12 cellular contexts compared by ENCODE assay signal in the genomic region with DNA sequence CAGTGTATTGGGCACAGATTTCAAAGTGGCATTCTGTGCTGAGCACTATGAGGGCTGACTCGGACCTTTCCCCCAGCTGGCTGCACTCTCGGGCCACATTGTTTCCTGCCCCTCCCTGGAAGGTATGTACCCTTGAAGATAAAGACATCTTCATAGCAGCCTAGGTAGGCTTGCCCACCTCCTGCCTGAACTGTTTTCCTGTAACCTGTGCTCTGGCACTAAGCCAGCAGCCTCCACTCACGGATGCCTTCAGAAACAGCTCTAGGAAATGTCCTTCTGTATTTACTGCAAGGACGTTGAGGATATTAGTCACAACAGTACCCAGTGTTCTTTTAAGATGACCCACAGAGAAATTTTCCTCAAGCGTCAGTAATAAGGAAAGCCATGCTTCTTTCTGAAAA. TPM values are rescaled to one million over a fixed set of nuclear protein-coding genes. Genes with fewer than 3 reads are reported as not detected.
DNase-seq lines count a peak whose midpoint lies in the region; ATAC-seq, FAIRE-seq and TF ChIP-seq lines count a peak whose summit lies in the region.
"Had no signal": no experiment of that assay in that cellular context is flagged by ENCODE, and none has a peak within 500 bp of the region (broad histone marks: within the 10 kb centered on the region; RNA-seq: fewer than 3 reads in every experiment).

No MANE protein-coding gene starts in this region.

- SMC1A ChIA-PET in GM12878 (lab: Charles Lee; ENCODE audit: uncharacterized antibody, unreplicated experiment): interaction anchor here (0.6 to 1.4 kb wide), 4 partner anchors 44 to 807 kb away, joined by 3 read pairs; no protein-coding TSS in a partner anchor

- no peak overlapping the region for H3K9ac ChIP-seq in GM12878 (ENCODE audit: control insufficient read depth, insufficient read depth, low read length)

- TF ChIP-seq CTCF in A549 (IDR thresholded peaks at IDR 0.05) (no peak), GM12878 (IDR thresholded peaks at IDR 0.05 in 2 of 3, conservative IDR thresholded peaks at IDR 0.05 in 1 of 3; ENCODE audit: control insufficient read depth in 2 of 3, extremely low read depth in 1 of 3, insufficient read depth in 1 of 3, low read depth in 3 of 3, low read length in 3 of 3) (no peak)

- 57% methylated on average over 5 of the region's 5 CpGs for WGBS in A549 (ENCODE audit: missing lambda C conversion rate)
- 27% methylated on average over 5 of the region's 5 CpGs for WGBS in GM12878 (ENCODE audit: insufficient coverage, insufficient replicate concordance, low lambda C conversion rate, missing lambda C conversion rate)

- CTCF ChIA-PET in A549 (lab: Yijun Ruan, JAX) (no interaction called here), GM12878 (lab: Yijun Ruan, JAX) (no interaction called here)

- FAIRE-seq in A549 (lab: Jason Lieb, UNC) (no peak), GM12878 (lab: Jason Lieb, UNC) (no peak)
- FAIRE-seq: keratinocyte had no signal

- H3K9me3 ChIP-seq in A549: no peaks in the 10 kb centered on the region
- H3K9me3 ChIP-seq in GM12878 (replicated peaks; ENCODE audit: control insufficient read depth, insufficient read depth, low read length): no peaks in the 10 kb centered on the region

- peak overlapping the region; percentile 38; the same call in 1 of the 3 replicates for H3K4me2 ChIP-seq in A549
- no peak overlapping the region; the same call in 1 of the 2 replicates for H3K4me2 ChIP-seq in GM12878 (ENCODE audit: control insufficient read depth, insufficient read depth)

- H4K20me1 ChIP-seq in GM12878 (ENCODE audit: control insufficient read depth, insufficient read depth): no peaks in the 10 kb centered on the region

- no peak overlapping the region for H2AFZ ChIP-seq in GM12878 (ENCODE audit: control insufficient read depth, low read depth, low read length)

- no peak for TF ChIP-seq EP300 in A549 (IDR thresholded peaks at IDR 0.05)
- no peak for TF ChIP-seq EP300 in GM12878 (IDR thresholded peaks at IDR 0.05; ENCODE audit: borderline replicate concordance in 1 of 2, control insufficient read depth in 1 of 2, low read depth in 2 of 2, low read length in 2 of 2)

- BruUV-seq in GM12878 (replicated peaks; lab: Mats Ljungman, UMichigan): no TSS peak

- in situ Hi-C loops in GM12878 (cut with MboI): loop anchor here (5.0 to 10.0 kb wide), 3 partner anchors 82 to 725 kb away; a partner anchor contains a TSS

- H3K27me3 ChIP-seq in GM12878 (replicated peaks in 1 of 2; ENCODE audit: control insufficient read depth in 2 of 2, insufficient read depth in 2 of 2, low read length in 1 of 2): no peaks in the 10 kb centered on the region

- H3K36me3 ChIP-seq in GM12878 (ENCODE audit: control insufficient read depth in 2 of 2, insufficient read depth in 2 of 2, low read length in 1 of 2): peaks cover 3 to 5% of the 10 kb centered on the region in 2 experiments; a peak in 3 of 4 replicates

- ATAC-seq in A549 (no peak), GM12878 (no peak), GM19452 (IDR thresholded peaks at IDR 0.05; ENCODE audit: unreplicated experiment) (no peak)

- TF ChIP-seq RAD21 in A549 (conservative IDR thresholded peaks at IDR 0.05 in 1 of 2, IDR thresholded peaks at IDR 0.05 in 1 of 2): no peak
- TF ChIP-seq RAD21 in GM12878 (IDR thresholded peaks at IDR 0.05; ENCODE audit: insufficient read depth, low read depth, low read length): no peak

- RAD21 ChIA-PET in GM12878 (lab: Charles Lee; ENCODE audit: unreplicated experiment): no interaction called here

- H3K79me2 ChIP-seq in GM12878 (ENCODE audit: control insufficient read depth, insufficient read depth, low read length): no peaks in the 10 kb centered on the region

- no peak for DNase-seq in A549 (ENCODE audit: low read depth in 1 of 2, low spot score in 1 of 2)
- DNase-seq in HPDE6-E6E7 (ENCODE audit: extremely low spot score): peak; percentile 58
- no peak for DNase-seq in GM12878 (ENCODE audit: low read depth, low spot score)
- peak; percentile 82 for DNase-seq in kidney tubule cell (ENCODE audit: low spot score)
- no peak for DNase-seq in NCI-H446 treated with DMSO at 0.1 percent for 48 hours (lab: John Stamatoyannopoulos, UW)
- DNase-seq in NCI-H510A treated with DMSO at 0.1 percent for 48 hours (lab: John Stamatoyannopoulos, UW): no peak
- DNase-seq in SIG-M5 treated with dmso at 0.1 percent for 504 hours (lab: John Stamatoyannopoulos, UW; ENCODE audit: unreplicated experiment): no peak
- DNase-seq: central memory CD4-positive, alpha-beta T cell; DMS79; NCI-H1694 treated with DMSO at 0.1 percent for 48 hours had no signal

- peak overlapping the region in 1 of 2 experiments; percentile 14; a peak in 1 of 6 replicates for H3K27ac ChIP-seq in A549
- H3K27ac ChIP-seq in GM12878 (ENCODE audit: control insufficient read depth, insufficient read depth): peak overlapping the region; percentile 4; the same call in 1 of the 2 replicates

- no peak for TF ChIP-seq POLR2A in A549 (IDR thresholded peaks at IDR 0.05; ENCODE audit: low read length)
- no peak for TF ChIP-seq POLR2A in GM12878 (IDR thresholded peaks at IDR 0.05; ENCODE audit: low read depth, low read length)

- H3K4me1 ChIP-seq in A549: peaks cover 65% of the 10 kb centered on the region
- H3K4me1 ChIP-seq in GM12878 (ENCODE audit: control insufficient read depth, insufficient read depth, low read length): peaks cover 33% of the 10 kb centered on the region

- intact Hi-C loops in GM12878 (cut with micrococcal nuclease; ENCODE audit: unreplicated experiment): loop anchor here (1.0 to 10.0 kb wide), 5 partner anchors 68 to 425 kb away; no protein-coding TSS in a partner anchor

- POLR2A ChIA-PET in A549 (lab: Yijun Ruan, JAX) (no interaction called here), GM12878 (lab: Charles Lee) (no interaction called here)

- H3K4me3 ChIP-seq in A549: no peak overlapping the region
- H3K4me3 ChIP-seq in GM12878: no peak overlapping the region

TF ChIP-seq in GM12878, 131 proteins besides CTCF, POLR2A, EP300 and RAD21 (continues in another document):
- TF ChIP-seq ASH2L (IDR thresholded peaks at IDR 0.05; ENCODE audit: borderline replicate concordance, low read depth) (no peak), BMI1 (IDR thresholded peaks at IDR 0.05; ENCODE audit: borderline replicate concordance) (no peak), ZNF24 (IDR thresholded peaks at IDR 0.05) (no peak), MYC (IDR thresholded peaks at IDR 0.05; ENCODE audit: insufficient read depth, insufficient read length, insufficient replicate concordance, low read length, severe bottlenecking) (no peak), RFX5 (IDR thresholded peaks at IDR 0.05; ENCODE audit: low read depth, low read length) (no peak), HDAC2 (IDR thresholded peaks at IDR 0.05) (no peak), TAF1 (IDR thresholded peaks at IDR 0.05; ENCODE audit: borderline replicate concordance, low read depth, low read length) (no peak), TBL1XR1 (IDR thresholded peaks at IDR 0.05; ENCODE audit: low read depth, low read length) (no peak)

RNA-seq across cellular contexts. Expression of a gene that starts 43.7 kb away (rescaled TPM):
- polyA plus RNA-seq in A549 (2011; rRNA removed): 27.9 and 30.6 TPM in 2 replicates
- polyA plus RNA-seq in A549 (2012; cell fraction: cytosol; rRNA removed): 19.5 and 23.1 TPM in 2 replicates
- 21.4 and 25.4 TPM in 2 replicates for polyA plus RNA-seq in A549 (2012; cell fraction: nucleus; rRNA removed)
- polyA plus RNA-seq in A549 (2017; fragmentation: RNase III; extraction: RNeasy Plus Mini Kit Qiagen cat#74134 plus additional on column Dnase treatment): 19.6 to 20.6 TPM (median 20.0 TPM) in 3 replicates
- 39.8 and 40.6 TPM in 2 replicates for polyA minus RNA-seq in A549 (2011; rRNA and poly(A)+ RNA removed)
- total RNA-seq in GM12878 (2013; cell fraction: nucleolus; rRNA removed): 85.3 and 87.8 TPM in 2 replicates
- total RNA-seq in GM12878 (2014; rRNA removed): 24.1 and 26.9 TPM in 2 replicates
- total RNA-seq in GM12878 (2014; rRNA removed; fragmentation: Illumina TruSeq; extraction: Trizol): 25.2 and 26.7 TPM in 2 replicates
- 25.6 and 27.2 TPM in 2 replicates for total RNA-seq in GM12878 (2021)
- 10.7 TPM for polyA plus RNA-seq in GM12878 (2011; ENCODE audit: low read depth)
- polyA plus RNA-seq in GM12878 (2011; rRNA removed): 23.1 and 24.0 TPM in 2 replicates
- 18.7 and 22.2 TPM in 2 replicates for polyA plus RNA-seq in GM12878 (2011; cell fraction: cytosol; rRNA removed)
- polyA plus RNA-seq in GM12878 (2011; cell fraction: nucleus; rRNA removed): 17.7 and 18.8 TPM in 2 replicates
- polyA plus RNA-seq in GM12878 (2012): 13.3 and 15.3 TPM in 2 replicates
- polyA plus RNA-seq in GM12878 (2014; fragmentation: Illumina TruSeq; extraction: Trizol): 22.2 and 25.8 TPM in 2 replicates
- 1 to 10 TPM; 5.3 to 5.5 TPM for polyA plus RNA-seq in GM12878 (2014; fragmentation: Nextera tagmentation; extraction: Ambion mirVana)
- polyA plus RNA-seq in GM12878 (2014; rRNA removed): 18.1 and 19.8 TPM in 2 replicates
- polyA plus RNA-seq in GM12878 (2016; fragmentation: Nextera tagmentation; extraction: Ambion mirVana): 10 to 100 TPM; 39.8 to 44.6 TPM
- 57.0 and 60.1 TPM in 2 replicates for polyA minus RNA-seq in GM12878 (2011; rRNA and poly(A)+ RNA removed)
- 11.9 and 15.2 TPM in 2 replicates for polyA minus RNA-seq in GM12878 (2011; cell fraction: cytosol; rRNA and poly(A)+ RNA removed)
- polyA minus RNA-seq in GM12878 (2011; cell fraction: nucleus; rRNA and poly(A)+ RNA removed): 33.5 and 42.4 TPM in 2 replicates

RNA-seq across cellular contexts. Expression of a gene that starts 43.9 kb away (rescaled TPM):
- polyA plus RNA-seq in A549 (2011; rRNA removed) (26.7 and 28.4 TPM in 2 replicates), A549 (2017; fragmentation: RNase III; extraction: RNeasy Plus Mini Kit Qiagen cat#74134 plus additional on column Dnase treatment) (16.1 to 17.1 TPM (median 16.4 TPM) in 3 replicates), GM12878 (2011; rRNA removed) (37.1 and 44.4 TPM in 2 replicates), GM12878 (2014; fragmentation: Illumina TruSeq; extraction: Trizol) (40.2 and 50.9 TPM in 2 replicates), GM12878 (2014; fragmentation: Nextera tagmentation; extraction: Ambion mirVana) (10 to 100 TPM in 1 of 2 experiments, 1 to 10 TPM in 1; 5.2 to 10.7 TPM), GM12878 (2014; rRNA removed) (29.6 and 29.7 TPM in 2 replicates), GM12878 (2016; fragmentation: Nextera tagmentation; extraction: Ambion mirVana) (10 to 100 TPM; 30.3 to 30.4 TPM)
- polyA plus RNA-seq in A549 (2012; cell fraction: cytosol; rRNA removed): 9.2 and 11.5 TPM in 2 replicates
- 14.9 and 28.4 TPM in 2 replicates for polyA plus RNA-seq in A549 (2012; cell fraction: nucleus; rRNA removed)
- 19.8 and 22.9 TPM in 2 replicates for polyA minus RNA-seq in A549 (2011; rRNA and poly(A)+ RNA removed)
- 80.5 and 87.4 TPM in 2 replicates for total RNA-seq in GM12878 (2013; cell fraction: nucleolus; rRNA removed)
- total RNA-seq in GM12878 (2014; rRNA removed) (29.7 and 33.6 TPM in 2 replicates), GM12878 (2014; rRNA removed; fragmentation: Illumina TruSeq; extraction: Trizol) (18.0 and 18.2 TPM in 2 replicates), GM12878 (2021) (30.1 and 30.5 TPM in 2 replicates)
- polyA plus RNA-seq in GM12878 (2011; ENCODE audit: low read depth): 9.2 TPM
- 26.0 and 28.2 TPM in 2 replicates for polyA plus RNA-seq in GM12878 (2011; cell fraction: cytosol; rRNA removed)
- polyA plus RNA-seq in GM12878 (2011; cell fraction: nucleus; rRNA removed): 24.3 and 28.1 TPM in 2 replicates
- polyA plus RNA-seq in GM12878 (2012): 12.4 and 15.0 TPM in 2 replicates
- 27.3 and 27.4 TPM in 2 replicates for polyA minus RNA-seq in GM12878 (2011; rRNA and poly(A)+ RNA removed)
- 19.4 and 21.9 TPM in 2 replicates for polyA minus RNA-seq in GM12878 (2011; cell fraction: cytosol; rRNA and poly(A)+ RNA removed)
- 33.4 and 57.1 TPM in 2 replicates for polyA minus RNA-seq in GM12878 (2011; cell fraction: nucleus; rRNA and poly(A)+ RNA removed)

Comparison
In these comparisons a context has a peak if more than half of its experiments do, and no peak if none do; other contexts are left out.
1. DNase-seq: peak in HPDE6-E6E7 (single experiment) and kidney tubule cell (single experiment); none in A549 (0 of 2), GM12878 (single experiment), NCI-H446 treated with DMSO at 0.1 percent for 48 hours (single experiment), NCI-H510A treated with DMSO at 0.1 percent for 48 hours (single experiment) and SIG-M5 treated with dmso at 0.1 percent for 504 hours (single experiment).